7 cellular contexts compared by ENCODE assay signal in genomic region chr19:41322451-41322850, GRCh38. TPM values are rescaled to one million over a fixed set of nuclear protein-coding genes. Genes with fewer than 3 reads are reported as not detected.
DNase-seq lines count a peak whose midpoint lies in the region; ATAC-seq and TF ChIP-seq lines count a peak whose summit lies in the region.
"Had no signal": no experiment of that assay in that cellular context is flagged by ENCODE, and none has a peak within 500 bp of the region (broad histone marks: within the 10 kb centered on the region; RNA-seq: fewer than 3 reads in every experiment).

No MANE protein-coding gene starts in this region.

- H3K27ac ChIP-seq in right atrium auricular region (peak overlapping the region; percentile 93 to 97), lower lobe of right lung (peak overlapping the region; percentile 86), uterus (peak overlapping the region; percentile 96 to 99), MM.1S (ENCODE audit: low read length) (no peak overlapping the region)

- TF ChIP-seq POLR2A in uterus (IDR thresholded peaks at IDR 0.05): no peak

- intact Hi-C loops in Right ventricle myocardium inferior (cut with DNase I) (loop anchor here (5.0 kb wide), 1 partner anchor 110 kb away; no protein-coding TSS in a partner anchor), lower lobe of right lung (cut with DNase I) (no loop called here), uterus (cut with DNase I; ENCODE audit: low total_unique reads) (no loop called here)

- ATAC-seq in Right ventricle myocardium inferior (no peak), lower lobe of right lung (no peak)

- DNase-seq in right atrium auricular region (ENCODE audit: low spot score) (no peak), Right ventricle myocardium inferior (ENCODE audit: missing footprints) (no peak), lower lobe of right lung (no peak), uterus (peak in 1 of 2 donors; percentile 33), superior temporal gyrus (ENCODE audit: extremely low spot score) (no peak), MM.1S (no peak)
- DNase-seq: NK-92 treated with Interleukin-12 subunit alpha and Interleukin-12 subunit beta, amount 100 ng/mL, for 24 hours had no signal

- no peaks in the 10 kb centered on the region for H3K9me3 ChIP-seq in right atrium auricular region
- H3K9me3 ChIP-seq in lower lobe of right lung: no peaks in the 10 kb centered on the region
- no peaks in the 10 kb centered on the region for H3K9me3 ChIP-seq in uterus
- no peaks in the 10 kb centered on the region for H3K9me3 ChIP-seq in MM.1S (replicated peaks; ENCODE audit: insufficient read depth, low read length)

- no peaks in the 10 kb centered on the region for H3K9me2 ChIP-seq in MM.1S (replicated peaks; ENCODE audit: insufficient read depth, low read length)

- no peaks in the 10 kb centered on the region for H3K27me3 ChIP-seq in right atrium auricular region
- H3K27me3 ChIP-seq in lower lobe of right lung (ENCODE audit: low read depth): no peaks in the 10 kb centered on the region
- H3K27me3 ChIP-seq in uterus: no peaks in the 10 kb centered on the region
- H3K27me3 ChIP-seq in MM.1S (replicated peaks; ENCODE audit: insufficient read depth, low read length): no peaks in the 10 kb centered on the region

- H3K4me3 ChIP-seq in right atrium auricular region: no peak overlapping the region
- no peak overlapping the region for H3K4me3 ChIP-seq in lower lobe of right lung
- no peak overlapping the region for H3K4me3 ChIP-seq in uterus
- H3K4me3 ChIP-seq in MM.1S (ENCODE audit: low read length): no peak overlapping the region

- H3K9ac ChIP-seq in MM.1S (ENCODE audit: low read length): no peak overlapping the region

- peaks cover 3% of the 10 kb centered on the region; the same call in 1 of the 2 replicates for H3K79me2 ChIP-seq in MM.1S (ENCODE audit: low read length)

- peaks cover 7 to 65% of the 10 kb centered on the region in 2 donors for H3K4me1 ChIP-seq in right atrium auricular region
- H3K4me1 ChIP-seq in lower lobe of right lung: peaks cover 63% of the 10 kb centered on the region
- H3K4me1 ChIP-seq in uterus: peaks cover 10 to 44% of the 10 kb centered on the region in 2 donors
- peaks cover 5% of the 10 kb centered on the region; the same call in 1 of the 2 replicates for H3K4me1 ChIP-seq in MM.1S (ENCODE audit: low read length)

- no peaks in the 10 kb centered on the region for H4K20me1 ChIP-seq in MM.1S (ENCODE audit: insufficient read depth, low read length)

- no peak overlapping the region for H3K4me2 ChIP-seq in MM.1S (ENCODE audit: low read depth, low read length)

- no peak overlapping the region for H2AFZ ChIP-seq in MM.1S (ENCODE audit: low read length)

- TF ChIP-seq CTCF in right atrium auricular region (IDR thresholded peaks at IDR 0.05) (no peak), lower lobe of right lung (IDR thresholded peaks at IDR 0.05) (no peak), uterus (IDR thresholded peaks at IDR 0.05) (no peak), MM.1S (IDR thresholded peaks at IDR 0.05; ENCODE audit: low read length) (no peak)

- peaks cover 33% of the 10 kb centered on the region for H3K36me3 ChIP-seq in right atrium auricular region
- peaks cover 52% of the 10 kb centered on the region for H3K36me3 ChIP-seq in lower lobe of right lung
- H3K36me3 ChIP-seq in uterus: no peaks in the 10 kb centered on the region
- H3K36me3 ChIP-seq in MM.1S (replicated peaks; ENCODE audit: insufficient read depth, low read length): no peaks in the 10 kb centered on the region

- peaks cover 17% of the 10 kb centered on the region for H3F3A ChIP-seq in MM.1S (ENCODE audit: insufficient read depth, low read length)

RNA-seq across cellular contexts. Expression of gene CCDC97, which starts 12.5 kb away (rescaled TPM):
- total RNA-seq in right atrium auricular region (10 to 100 TPM in 1 of 2 donors, 1 to 10 TPM in 1; 8.1 to 16.2 TPM), Right ventricle myocardium inferior (14.6 TPM), lower lobe of right lung (30.3 TPM), uterus (10 to 100 TPM in 2 of 4 donors, 1 to 10 TPM in 2; 4.4 to 38.0 (median 10.8) TPM)

RNA-seq across cellular contexts. Expression of gene TGFB1, which starts 31.3 kb away (rescaled TPM):
- 10 to 100 TPM; 17.6 to 33.7 TPM for total RNA-seq in right atrium auricular region
- 15.0 TPM for total RNA-seq in Right ventricle myocardium inferior
- 114 TPM for total RNA-seq in lower lobe of right lung
- total RNA-seq in uterus: 10 to 100 TPM in 2 of 4 donors, 1 to 10 TPM in 2; 6.7 to 61.7 (median 15.7) TPM

RNA-seq across cellular contexts. Expression of gene B9D2, which starts 41.5 kb away (rescaled TPM):
- 1 to 10 TPM; 1.9 to 3.8 TPM for total RNA-seq in right atrium auricular region
- 3.2 TPM for total RNA-seq in Right ventricle myocardium inferior
- 8.2 TPM for total RNA-seq in lower lobe of right lung
- total RNA-seq in uterus: 1 to 10 TPM in 2 of 4 donors, under 1 TPM in 1, not detected in 1; 0.29 to 6.2 (median 3.5) TPM

RNA-seq across cellular contexts. Expression of gene TMEM91, which starts 53.9 kb away (rescaled TPM):
- total RNA-seq in right atrium auricular region (1 to 10 TPM; 5.0 to 8.5 TPM), Right ventricle myocardium inferior (3.8 TPM), lower lobe of right lung (29.8 TPM), uterus (10 to 100 TPM in 2 of 4 donors, 1 to 10 TPM in 2; 7.1 to 28.1 (median 10.9) TPM)

RNA-seq across cellular contexts. Expression of gene HNRNPUL1, which starts 58.3 kb away (rescaled TPM):
- total RNA-seq in right atrium auricular region (100 to 1,000 TPM in 1 of 2 donors, 10 to 100 TPM in 1; 88.8 to 109 TPM), Right ventricle myocardium inferior (110 TPM), lower lobe of right lung (191 TPM), uterus (100 to 1,000 TPM in 2 of 4 donors, 10 to 100 TPM in 2; 49.7 to 219 (median 87.4) TPM)
